In genomic region chr2:170421175-170421687, GRCh38 we compare ENCODE assay signal across 22 cellular contexts.
"Had no signal": no experiment of that assay in that cellular context is flagged by ENCODE, and none has a peak within 500 bp of the region (broad histone marks: within the 10 kb centered on the region; RNA-seq: fewer than 3 reads in every experiment).

No MANE protein-coding gene starts in this region.

- H3K36me3 Mint-ChIP-seq: activated CD4-positive, alpha-beta memory T cell treated with anti-CD3 and anti-CD28 coated beads for 36 hours; activated naive CD4-positive, alpha-beta T cell treated with anti-CD3 and anti-CD28 coated beads, Interleukin-2, amount 50 U/mL, for 72 hours; natural killer cell treated with Interleukin-12 subunit alpha and Interleukin-12 subunit beta and Interleukin-15 and Interleukin-18, amount 100 ng/mL, for 72 hours had no signal

- H3K4me3 ChIP-seq: esophagus muscularis mucosa, lung, tibial nerve had no signal

- DNase-seq: activated B cell treated with CpG ODN at 0.5 μM for 24 hours; activated CD4-positive, alpha-beta memory T cell treated with anti-CD3 and anti-CD28 coated beads for 36 hours; activated CD4-positive, alpha-beta T cell treated with anti-CD3 and anti-CD28 coated beads for 4 hours; activated gamma-delta T cell treated with Interleukin-2 at 50 U/mL for 16 hours; activated T-cell treated with anti-CD3 and anti-CD28 coated beads for 4 hours; amniotic stem cell; effector CD8-positive, alpha-beta T cell; hypothalamus; islet precursor cell; posterior cingulate gyrus; retina; stimulated activated CD4-positive, alpha-beta T cell treated with anti-CD3 and anti-CD28 coated beads, Interleukin-12 subunit alpha, Interleukin-12 subunit beta, amount 100 ng/mL, for 4 hours; stimulated activated CD4-positive, alpha-beta T cell treated with anti-CD3 and anti-CD28 coated beads, Interleukin-1b, Interleukin-23, amount 100 ng/mL, for 48 hours; stimulated activated naive CD8-positive, alpha-beta T cell treated with anti-CD3 and anti-CD28 coated beads, Interleukin-15, Interleukin-2, amounts not matched to agents 100 U/mL and 50 U/mL, for 24 hours; substantia nigra; T-helper 2 cell had no signal

- H3K4me1 Mint-ChIP-seq: activated B cell treated with CpG ODN at 0.5 μM for 24 hours had no signal

- ATAC-seq: natural killer cell treated with Interleukin-12 subunit alpha and Interleukin-12 subunit beta and Interleukin-15 and Interleukin-18, amount 100 ng/mL, for 72 hours had no signal

- H3K36me3 ChIP-seq: esophagus muscularis mucosa, tibial nerve had no signal

- H3K27ac ChIP-seq: esophagus muscularis mucosa, tibial nerve had no signal

- H3K27ac Mint-ChIP-seq: activated B cell treated with CpG ODN at 0.5 μM for 24 hours; activated CD4-positive, alpha-beta memory T cell treated with anti-CD3 and anti-CD28 coated beads for 36 hours; activated naive CD4-positive, alpha-beta T cell treated with anti-CD3 and anti-CD28 coated beads, Interleukin-2, amount 50 U/mL, for 72 hours; activated T-helper 1 cell treated with anti-CD3 and anti-CD28 coated beads, Interleukin-12 subunit alpha, Interleukin-12 subunit beta, Interleukin-2, Interleukin-4 antibody, amounts not matched to agents 30 ng/mL and 10 ng/mL and 1 ng/mL, durations not matched to agents 14 hours and 24 hours and 36 hours; natural killer cell treated with Interleukin-12 subunit alpha and Interleukin-12 subunit beta and Interleukin-15 and Interleukin-18, amount 100 ng/mL, for 72 hours had no signal

- H3K4me1 ChIP-seq: esophagus muscularis mucosa, tibial nerve had no signal

- H3K9me3 ChIP-seq: esophagus muscularis mucosa, tibial nerve had no signal

- H3K9me3 Mint-ChIP-seq: activated B cell treated with CpG ODN at 0.5 μM for 24 hours; activated CD4-positive, alpha-beta memory T cell treated with anti-CD3 and anti-CD28 coated beads for 36 hours; activated naive CD4-positive, alpha-beta T cell treated with anti-CD3 and anti-CD28 coated beads, Interleukin-2, amount 50 U/mL, for 72 hours; activated T-helper 1 cell treated with anti-CD3 and anti-CD28 coated beads, Interleukin-12 subunit alpha, Interleukin-12 subunit beta, Interleukin-2, Interleukin-4 antibody, amounts not matched to agents 30 ng/mL and 10 ng/mL and 1 ng/mL, durations not matched to agents 14 hours and 24 hours and 36 hours; natural killer cell treated with Interleukin-12 subunit alpha and Interleukin-12 subunit beta and Interleukin-15 and Interleukin-18, amount 100 ng/mL, for 72 hours had no signal

- H3K4me3 Mint-ChIP-seq: activated B cell treated with CpG ODN at 0.5 μM for 24 hours; activated CD4-positive, alpha-beta memory T cell treated with anti-CD3 and anti-CD28 coated beads for 36 hours; activated T-helper 1 cell treated with anti-CD3 and anti-CD28 coated beads, Interleukin-12 subunit alpha, Interleukin-12 subunit beta, Interleukin-2, Interleukin-4 antibody, amounts not matched to agents 30 ng/mL and 10 ng/mL and 1 ng/mL, durations not matched to agents 14 hours and 24 hours and 36 hours; natural killer cell treated with Interleukin-12 subunit alpha and Interleukin-12 subunit beta and Interleukin-15 and Interleukin-18, amount 100 ng/mL, for 72 hours had no signal
